16 cellular contexts compared by ENCODE assay signal in genomic region chrX:11125079-11125478, GRCh38.
"Had no signal": no experiment of that assay in that cellular context is flagged by ENCODE, and none has a peak within 500 bp of the region (broad histone marks: within the 10 kb centered on the region; RNA-seq: fewer than 3 reads in every experiment).

No MANE protein-coding gene starts in this region.

- H3K9me3 ChIP-seq: gastrocnemius medialis, sigmoid colon, suprapubic skin had no signal

- DNase-seq: dorsolateral prefrontal cortex; effector CD4-positive, alpha-beta T cell; foreskin fibroblast; gastrocnemius medialis; head of caudate nucleus; mesenchymal stem cell; naive thymus-derived CD4-positive, alpha-beta T cell; sigmoid colon; spleen; stimulated activated naive B cell treated with anti-CD40 and anti-IgM and Interleukin-4, amounts not matched to agents 10 μg/mL and 1 μg/mL and 100 μg/mL, for 72 hours; trophoblast cell had no signal

- H3K27ac ChIP-seq: dorsolateral prefrontal cortex, epithelial cell of prostate, gastrocnemius medialis, neural progenitor cell, parathyroid adenoma, sigmoid colon, spleen, suprapubic skin had no signal

- H3K4me3 ChIP-seq: dorsolateral prefrontal cortex, gastrocnemius medialis, neural progenitor cell, sigmoid colon, spleen, suprapubic skin had no signal

- H3K4me1 ChIP-seq: gastrocnemius medialis, parathyroid adenoma, sigmoid colon, spleen, suprapubic skin had no signal

- H3K27me3 ChIP-seq: gastrocnemius medialis, neural progenitor cell, sigmoid colon, spleen, suprapubic skin had no signal

- H3K36me3 ChIP-seq: neural progenitor cell had no signal

- ATAC-seq: esophagus mucosa; gastrocnemius medialis; naive thymus-derived CD4-positive, alpha-beta T cell; stimulated activated naive B cell treated with anti-CD40 and anti-IgM and Interleukin-4, amounts not matched to agents 10 μg/mL and 1 μg/mL and 100 μg/mL, for 72 hours had no signal
